8 cellular contexts compared by ENCODE assay signal in genomic region chr13:45120967-45121366, GRCh38. TPM values are rescaled to one million over a fixed set of nuclear protein-coding genes. Genes with fewer than 3 reads are reported as not detected.
DNase-seq lines count a peak whose midpoint lies in the region; ATAC-seq and TF ChIP-seq lines count a peak whose summit lies in the region.

No MANE protein-coding gene starts in this region.

- H3K4me3 ChIP-seq in DOHH2 (ENCODE audit: low read length) = peak overlapping the region; percentile 85
- peak overlapping the region; percentile 78 for H3K4me3 ChIP-seq in Loucy (ENCODE audit: low read length, poor library complexity, severe bottlenecking)
- H3K4me3 ChIP-seq in parathyroid adenoma (ENCODE audit: low read depth, low read length) = peak overlapping the region; percentile 84

- no peaks in the 10 kb centered on the region for H3K9me3 Mint-ChIP-seq in osteocyte (ENCODE audit: unreplicated experiment)

- H3K27me3 Mint-ChIP-seq in osteocyte (ENCODE audit: unreplicated experiment) = peaks cover 4% of the 10 kb centered on the region

- H3K79me2 ChIP-seq in DOHH2 (ENCODE audit: control insufficient read depth, low read length) (peaks cover 56% of the 10 kb centered on the region), Loucy (ENCODE audit: insufficient read depth, low read length) (peaks cover 51% of the 10 kb centered on the region), parathyroid adenoma (peaks cover 23% of the 10 kb centered on the region)

- H3K36me3 Mint-ChIP-seq in osteocyte (ENCODE audit: unreplicated experiment) = no peaks in the 10 kb centered on the region

- TF ChIP-seq CTCF in DOHH2 (IDR thresholded peaks at IDR 0.05; ENCODE audit: low read depth, low read length, poor library complexity, severe bottlenecking) (no peak), Loucy (conservative IDR thresholded peaks at IDR 0.05; ENCODE audit: low read length) (no peak), parathyroid adenoma (IDR thresholded peaks at IDR 0.05) (no peak), osteocyte (IDR thresholded peaks at IDR 0.05) (no peak)

- ATAC-seq in sciatic nerve = no peak

- H3K4me2 ChIP-seq in DOHH2 (ENCODE audit: low read length) = peak overlapping the region; percentile 75
- peak overlapping the region; percentile 92 for H3K4me2 ChIP-seq in Loucy (ENCODE audit: low read depth, low read length, poor library complexity, severe bottlenecking)
- peak overlapping the region; percentile 71 for H3K4me2 ChIP-seq in parathyroid adenoma (ENCODE audit: low read length)

- POLR2A ChIA-PET in HEK293T (lab: Yijun Ruan, JAX) = interaction anchor here (1.5 kb wide), 1 partner anchor 86 kb away, joined by 3 read pairs; no protein-coding TSS in a partner anchor

- 0 out of 2 replicates have a peak overlapping the region, but pooled peaks have one; percentile 30 for H3K27ac ChIP-seq in DOHH2 (ENCODE audit: low read depth, low read length)
- H3K27ac ChIP-seq in parathyroid adenoma = peak overlapping the region; percentile 75

- H3K9ac ChIP-seq in Loucy (ENCODE audit: low read depth, low read length, poor library complexity, severe bottlenecking) (peak overlapping the region; percentile 76), parathyroid adenoma (peak overlapping the region; percentile 2)

- H3K36me3 ChIP-seq in DOHH2 (ENCODE audit: control insufficient read depth, low read length) = peaks cover 7% of the 10 kb centered on the region
- no peaks in the 10 kb centered on the region for H3K36me3 ChIP-seq in Loucy (ENCODE audit: insufficient read depth, low read length)
- H3K36me3 ChIP-seq in parathyroid adenoma (ENCODE audit: control insufficient read depth, insufficient read depth, low read length) = no peaks in the 10 kb centered on the region

- H3K4me1 Mint-ChIP-seq in osteocyte (ENCODE audit: unreplicated experiment) = peaks cover 2% of the 10 kb centered on the region

- intact Hi-C loops in sciatic nerve (cut with DNase I) = no loop called here

- H3K9me2 ChIP-seq in DOHH2 (replicated peaks; ENCODE audit: control insufficient read depth, low read length) = no peaks in the 10 kb centered on the region
- H3K9me2 ChIP-seq in Loucy (replicated peaks; ENCODE audit: low read depth, low read length) = no peaks in the 10 kb centered on the region

- no peak overlapping the region for H3K27ac Mint-ChIP-seq in osteocyte (ENCODE audit: unreplicated experiment)

- H3F3A ChIP-seq in DOHH2 (ENCODE audit: control insufficient read depth, insufficient read depth) (no peaks in the 10 kb centered on the region), Loucy (ENCODE audit: low read depth) (no peaks in the 10 kb centered on the region)

- H4K20me1 ChIP-seq in DOHH2 (ENCODE audit: control insufficient read depth, insufficient read depth, low read depth, low read length) (peaks cover 11% of the 10 kb centered on the region; the same call in 1 of the 2 replicates), Loucy (ENCODE audit: insufficient read depth, low read length, poor library complexity, severe bottlenecking) (peaks cover 14% of the 10 kb centered on the region)

- TF ChIP-seq POLR2A in erythroblast (IDR thresholded peaks at IDR 0.05; ENCODE audit: low read length) = no peak

- no peaks in the 10 kb centered on the region for H3K9me3 ChIP-seq in DOHH2 (ENCODE audit: control insufficient read depth, insufficient read depth, low read length)
- no peaks in the 10 kb centered on the region for H3K9me3 ChIP-seq in Loucy (ENCODE audit: insufficient read depth, low read depth, low read length)
- no peaks in the 10 kb centered on the region for H3K9me3 ChIP-seq in parathyroid adenoma (ENCODE audit: control insufficient read depth, low read length)

- CTCF ChIA-PET in HEK293T (lab: Yijun Ruan, JAX) = no interaction called here

- peak; percentile 56 to 64 for DNase-seq in erythroblast (lab: John Stamatoyannopoulos, UW)
- DNase-seq in HEK293T (ENCODE audit: extremely low spot score) = no peak
- DNase-seq in stimulated activated CD4-positive, alpha-beta T cell treated with anti-CD3 and anti-CD28 coated beads, Interleukin-15, amount 100 ng/mL, for 24 hours = no peak
- DNase-seq in osteocyte (ENCODE audit: extremely low spot score, unreplicated experiment) = no peak
- no peak for DNase-seq in sciatic nerve (ENCODE audit: low spot score)

- H2AFZ ChIP-seq in Loucy (ENCODE audit: low read length) (0 out of 2 replicates have a peak overlapping the region, but pooled peaks have one; percentile 88), parathyroid adenoma (peak overlapping the region; percentile 88)

- H3K4me1 ChIP-seq in DOHH2 (ENCODE audit: control insufficient read depth, low read length) (peaks cover 15% of the 10 kb centered on the region), Loucy (ENCODE audit: insufficient read depth, low read length, poor library complexity, severe bottlenecking) (peaks cover 28% of the 10 kb centered on the region), parathyroid adenoma (peaks cover 4% of the 10 kb centered on the region)

- no peak overlapping the region for H3K4me3 Mint-ChIP-seq in osteocyte (ENCODE audit: unreplicated experiment)

- H3K27me3 ChIP-seq in DOHH2 (ENCODE audit: control insufficient read depth, low read length) = no peaks in the 10 kb centered on the region
- H3K27me3 ChIP-seq in Loucy (ENCODE audit: insufficient read depth, low read length, poor library complexity, severe bottlenecking) = no peaks in the 10 kb centered on the region
- no peaks in the 10 kb centered on the region for H3K27me3 ChIP-seq in parathyroid adenoma (ENCODE audit: control insufficient read depth, insufficient read depth, low read length)

TF ChIP-seq in HEK293T, 16 proteins besides CTCF, POLR2A, EP300 and RAD21:
- TF ChIP-seq SP1 (IDR thresholded peaks at IDR 0.05) (no peak), L3MBTL2 (conservative IDR thresholded peaks at IDR 0.05) (no peak), CTBP1 (IDR thresholded peaks at IDR 0.05; ENCODE audit: borderline replicate concordance) (no peak), FOXM1 (IDR thresholded peaks at IDR 0.05; ENCODE audit: borderline replicate concordance) (no peak), PKNOX1 (IDR thresholded peaks at IDR 0.05) (no peak), ARNT (IDR thresholded peaks at IDR 0.05) (no peak), ELF4 (IDR thresholded peaks at IDR 0.05) (no peak), TARDBP (IDR thresholded peaks at IDR 0.05) (no peak)

RNA-seq across cellular contexts. Expression of gene GTF2F2, which starts 0.7 kb away (rescaled TPM):
- total RNA-seq in osteocyte = 14.1 and 15.6 TPM in 2 replicates
- 37.1 TPM for total RNA-seq in sciatic nerve

Comparison
In these comparisons a context has a peak if more than half of its experiments do, and no peak if none do; other contexts are left out.
1. DNase-seq: peak in erythroblast (2 of 2); none in HEK293T (single experiment), stimulated activated CD4-positive, alpha-beta T cell treated with anti-CD3 and anti-CD28 coated beads, Interleukin-15, amount 100 ng/mL, for 24 hours (single experiment), osteocyte (single experiment) and sciatic nerve (single experiment).
2. Peak in every context shown above with its lines, with median percentiles within 50 percentile points of each other: H3K4me2 ChIP-seq and H3K4me3 ChIP-seq.